ENCODE assay signal across 1 cellular context in the genomic region with DNA sequence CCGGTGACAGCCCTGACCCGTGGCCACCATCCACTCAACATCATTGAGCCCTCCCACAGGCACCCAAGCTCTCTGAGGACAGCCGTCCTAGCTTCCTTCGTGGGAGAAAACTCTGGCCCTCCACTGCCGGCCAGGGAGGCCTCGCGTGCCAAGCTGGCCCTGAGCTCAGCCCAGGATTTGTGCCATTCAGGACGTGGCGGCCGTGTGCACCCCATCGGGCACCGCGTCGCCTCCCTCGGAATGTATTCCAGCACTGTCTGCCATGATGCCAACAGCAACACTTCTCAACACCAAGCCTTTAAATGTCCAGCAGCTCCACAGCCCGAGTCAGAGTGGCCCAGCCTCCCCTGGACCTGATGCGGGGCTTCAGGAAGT.
TF ChIP-seq lines count a peak whose summit lies in the region.

No MANE protein-coding gene starts in this region.

TF ChIP-seq in H1, 55 proteins besides CTCF, POLR2A, EP300 and RAD21 (continued from another document):
- no peak for TF ChIP-seq SP4 (IDR thresholded peaks at IDR 0.05; ENCODE audit: low read length)
- TF ChIP-seq KDM1A (IDR thresholded peaks at IDR 0.05; ENCODE audit: borderline replicate concordance, low read length), result no peak
- TF ChIP-seq JUN (IDR thresholded peaks at IDR 0.05; ENCODE audit: low read depth, low read length), result no peak
- no peak for TF ChIP-seq POU5F1 (IDR thresholded peaks at IDR 0.05; ENCODE audit: low read depth, low read length)
